2 cellular contexts compared by ENCODE assay signal in genomic region chr5:86999951-87000350, GRCh38.
TF ChIP-seq lines count a peak whose summit lies in the region.

No MANE protein-coding gene starts in this region.

TF ChIP-seq in SK-N-SH, 30 proteins besides CTCF, POLR2A, EP300 and RAD21 (continued from another document):
- TF ChIP-seq USF2 (IDR thresholded peaks at IDR 0.05; ENCODE audit: borderline replicate concordance, low read depth, low read length): no peak
- TF ChIP-seq MXI1 (IDR thresholded peaks at IDR 0.05; ENCODE audit: low read depth, low read length): no peak
- TF ChIP-seq ELF1 (IDR thresholded peaks at IDR 0.05): no peak
- TF ChIP-seq SMC3 (IDR thresholded peaks at IDR 0.05; ENCODE audit: low read depth, low read length): no peak
- no peak for TF ChIP-seq TCF12 (IDR thresholded peaks at IDR 0.05)
- no peak for TF ChIP-seq FOXM1 (IDR thresholded peaks at IDR 0.05; ENCODE audit: low read depth)
- TF ChIP-seq TEAD4 (IDR thresholded peaks at IDR 0.05; ENCODE audit: borderline replicate concordance, insufficient read depth): no peak
- no peak for TF ChIP-seq MAX (IDR thresholded peaks at IDR 0.05; ENCODE audit: low read depth)
- no peak for TF ChIP-seq RFX5 (IDR thresholded peaks at IDR 0.05; ENCODE audit: low read length)
- no peak for TF ChIP-seq NFIC (IDR thresholded peaks at IDR 0.05; ENCODE audit: borderline replicate concordance)
- TF ChIP-seq PBX3 (IDR thresholded peaks at IDR 0.05): no peak
- no peak for TF ChIP-seq GABPA (IDR thresholded peaks at IDR 0.05; ENCODE audit: low read depth)
- no peak for TF ChIP-seq NRF1 (IDR thresholded peaks at IDR 0.05; ENCODE audit: low read depth, low read length)
- no peak for TF ChIP-seq RXRA (IDR thresholded peaks at IDR 0.05; ENCODE audit: borderline replicate concordance, low read depth)

TF ChIP-seq in SK-N-SH treated with all-trans-retinoic acid at 6 μM for 48 hours, 23 proteins besides CTCF, POLR2A, EP300 and RAD21 (continued from another document):
- TF ChIP-seq TSHZ2 (CRISPR knock-in tag; IDR thresholded peaks at IDR 0.05) (no peak), ZNF8 (CRISPR knock-in tag; IDR thresholded peaks at IDR 0.05) (no peak), RARB (CRISPR knock-in tag; IDR thresholded peaks at IDR 0.05) (no peak), PPARA (CRISPR knock-in tag; IDR thresholded peaks at IDR 0.05; ENCODE audit: borderline replicate concordance) (no peak), ISL1 (CRISPR knock-in tag; IDR thresholded peaks at IDR 0.05) (no peak), POU6F1 (CRISPR knock-in tag; IDR thresholded peaks at IDR 0.05; ENCODE audit: borderline replicate concordance, low read depth) (no peak), ESRRG (CRISPR knock-in tag; IDR thresholded peaks at IDR 0.05) (no peak), ZC3H10 (CRISPR knock-in tag; IDR thresholded peaks at IDR 0.05) (no peak)
